ENCODE assay signal across 1 cellular context in the genomic region with DNA sequence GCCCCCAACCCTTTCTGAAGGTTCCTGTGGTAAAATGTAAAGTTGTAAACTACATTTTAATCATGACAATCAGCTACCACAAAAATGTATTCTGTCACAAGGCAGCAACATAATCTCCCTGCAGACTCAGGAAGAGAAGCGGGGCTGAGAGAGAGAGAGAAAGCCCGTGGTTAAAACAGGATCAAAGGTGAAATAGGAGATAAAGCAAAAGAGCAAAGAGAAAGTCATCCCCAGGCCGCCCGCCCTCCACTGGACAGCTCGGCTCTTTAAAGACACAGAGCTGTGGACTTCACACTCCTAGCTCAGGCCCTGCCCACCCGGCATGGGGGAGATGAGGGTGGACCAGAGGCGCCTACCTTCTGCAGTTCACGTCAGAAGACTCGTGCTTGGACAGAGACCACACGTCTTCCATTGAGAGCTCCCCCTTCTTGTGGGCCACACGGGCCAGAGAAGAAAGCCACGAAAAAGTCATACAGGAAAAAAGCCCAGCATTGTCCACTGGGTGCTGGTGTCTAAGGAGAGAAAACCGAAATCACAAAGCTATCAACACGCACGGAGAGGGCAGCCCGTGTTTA.
TF ChIP-seq lines count a peak whose summit lies in the region.

No MANE protein-coding gene starts in this region.

TF ChIP-seq in liver, 16 proteins besides CTCF, POLR2A, EP300 and RAD21:
- TF ChIP-seq, protein P1, sequence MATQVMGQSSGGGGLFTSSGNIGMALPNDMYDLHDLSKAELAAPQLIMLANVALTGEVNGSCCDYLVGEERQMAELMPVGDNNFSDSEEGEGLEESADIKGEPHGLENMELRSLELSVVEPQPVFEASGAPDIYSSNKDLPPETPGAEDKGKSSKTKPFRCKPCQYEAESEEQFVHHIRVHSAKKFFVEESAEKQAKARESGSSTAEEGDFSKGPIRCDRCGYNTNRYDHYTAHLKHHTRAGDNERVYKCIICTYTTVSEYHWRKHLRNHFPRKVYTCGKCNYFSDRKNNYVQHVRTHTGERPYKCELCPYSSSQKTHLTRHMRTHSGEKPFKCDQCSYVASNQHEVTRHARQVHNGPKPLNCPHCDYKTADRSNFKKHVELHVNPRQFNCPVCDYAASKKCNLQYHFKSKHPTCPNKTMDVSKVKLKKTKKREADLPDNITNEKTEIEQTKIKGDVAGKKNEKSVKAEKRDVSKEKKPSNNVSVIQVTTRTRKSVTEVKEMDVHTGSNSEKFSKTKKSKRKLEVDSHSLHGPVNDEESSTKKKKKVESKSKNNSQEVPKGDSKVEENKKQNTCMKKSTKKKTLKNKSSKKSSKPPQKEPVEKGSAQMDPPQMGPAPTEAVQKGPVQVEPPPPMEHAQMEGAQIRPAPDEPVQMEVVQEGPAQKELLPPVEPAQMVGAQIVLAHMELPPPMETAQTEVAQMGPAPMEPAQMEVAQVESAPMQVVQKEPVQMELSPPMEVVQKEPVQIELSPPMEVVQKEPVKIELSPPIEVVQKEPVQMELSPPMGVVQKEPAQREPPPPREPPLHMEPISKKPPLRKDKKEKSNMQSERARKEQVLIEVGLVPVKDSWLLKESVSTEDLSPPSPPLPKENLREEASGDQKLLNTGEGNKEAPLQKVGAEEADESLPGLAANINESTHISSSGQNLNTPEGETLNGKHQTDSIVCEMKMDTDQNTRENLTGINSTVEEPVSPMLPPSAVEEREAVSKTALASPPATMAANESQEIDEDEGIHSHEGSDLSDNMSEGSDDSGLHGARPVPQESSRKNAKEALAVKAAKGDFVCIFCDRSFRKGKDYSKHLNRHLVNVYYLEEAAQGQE (IDR thresholded peaks at IDR 0.05), result peak; percentile 25
- peak; percentile 45 for TF ChIP-seq NR2F2 (IDR thresholded peaks at IDR 0.05)
- peak; percentile 71 to 78 for TF ChIP-seq HNF4A (conservative IDR thresholded peaks at IDR 0.05)
- TF ChIP-seq, protein P2, sequence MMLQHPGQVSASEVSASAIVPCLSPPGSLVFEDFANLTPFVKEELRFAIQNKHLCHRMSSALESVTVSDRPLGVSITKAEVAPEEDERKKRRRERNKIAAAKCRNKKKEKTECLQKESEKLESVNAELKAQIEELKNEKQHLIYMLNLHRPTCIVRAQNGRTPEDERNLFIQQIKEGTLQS (IDR thresholded peaks at IDR 0.05), result no peak
- no peak for TF ChIP-seq TAF1 (conservative IDR thresholded peaks at IDR 0.05)
- TF ChIP-seq SP1 (IDR thresholded peaks at IDR 0.05), result peak; percentile 70
- no peak for TF ChIP-seq FOXA2 (IDR thresholded peaks at IDR 0.05)
- TF ChIP-seq JUND (IDR thresholded peaks at IDR 0.05), result no peak
- TF ChIP-seq, protein P3, sequence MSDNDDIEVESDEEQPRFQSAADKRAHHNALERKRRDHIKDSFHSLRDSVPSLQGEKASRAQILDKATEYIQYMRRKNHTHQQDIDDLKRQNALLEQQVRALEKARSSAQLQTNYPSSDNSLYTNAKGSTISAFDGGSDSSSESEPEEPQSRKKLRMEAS (IDR thresholded peaks at IDR 0.05), result no peak
- peak; percentile 57 to 72 for TF ChIP-seq RXRA (IDR thresholded peaks at IDR 0.05)
- TF ChIP-seq, protein P4, sequence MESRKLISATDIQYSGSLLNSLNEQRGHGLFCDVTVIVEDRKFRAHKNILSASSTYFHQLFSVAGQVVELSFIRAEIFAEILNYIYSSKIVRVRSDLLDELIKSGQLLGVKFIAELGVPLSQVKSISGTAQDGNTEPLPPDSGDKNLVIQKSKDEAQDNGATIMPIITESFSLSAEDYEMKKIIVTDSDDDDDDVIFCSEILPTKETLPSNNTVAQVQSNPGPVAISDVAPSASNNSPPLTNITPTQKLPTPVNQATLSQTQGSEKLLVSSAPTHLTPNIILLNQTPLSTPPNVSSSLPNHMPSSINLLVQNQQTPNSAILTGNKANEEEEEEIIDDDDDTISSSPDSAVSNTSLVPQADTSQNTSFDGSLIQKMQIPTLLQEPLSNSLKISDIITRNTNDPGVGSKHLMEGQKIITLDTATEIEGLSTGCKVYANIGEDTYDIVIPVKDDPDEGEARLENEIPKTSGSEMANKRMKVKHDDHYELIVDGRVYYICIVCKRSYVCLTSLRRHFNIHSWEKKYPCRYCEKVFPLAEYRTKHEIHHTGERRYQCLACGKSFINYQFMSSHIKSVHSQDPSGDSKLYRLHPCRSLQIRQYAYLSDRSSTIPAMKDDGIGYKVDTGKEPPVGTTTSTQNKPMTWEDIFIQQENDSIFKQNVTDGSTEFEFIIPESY (IDR thresholded peaks at IDR 0.05), result no peak
TF ChIP-seq in liver: peak in this region for 5.
